In the genomic region with DNA sequence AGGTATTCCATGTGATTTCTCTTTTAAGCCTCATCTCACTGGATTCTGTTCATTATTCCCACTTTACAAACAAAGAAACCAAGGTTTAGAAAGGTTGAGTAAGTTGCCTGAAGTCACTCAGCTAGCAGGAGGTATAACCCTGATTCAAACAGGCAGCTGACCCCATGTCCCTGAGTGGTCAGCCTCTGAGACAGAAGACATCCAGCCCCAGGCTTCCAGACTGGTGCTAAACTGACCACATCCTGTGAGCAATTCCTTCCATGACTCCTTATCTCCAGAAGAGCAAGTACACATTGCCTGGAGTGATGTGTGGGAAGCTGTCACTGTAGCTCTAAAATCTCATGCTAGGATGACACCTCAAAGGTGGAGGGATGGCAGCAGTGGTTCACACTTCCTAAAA, we compare ENCODE assay signal across 11 cellular contexts. TPM values are rescaled to one million over a fixed set of nuclear protein-coding genes. Genes with fewer than 3 reads are reported as not detected.
DNase-seq lines count a peak whose midpoint lies in the region; ATAC-seq and TF ChIP-seq lines count a peak whose summit lies in the region.
"Had no signal": no experiment of that assay in that cellular context is flagged by ENCODE, and none has a peak within 500 bp of the region (broad histone marks: within the 10 kb centered on the region; RNA-seq: fewer than 3 reads in every experiment).

No MANE protein-coding gene starts in this region.

- H3K27me3 ChIP-seq in RWPE2 (ENCODE audit: insufficient read depth, poor library complexity, severe bottlenecking) (peaks cover 4% of the 10 kb centered on the region), osteoblast (ENCODE audit: insufficient read depth, low read length) (no peaks in the 10 kb centered on the region)

- H3K4me1 ChIP-seq in RWPE2 (ENCODE audit: insufficient read depth, poor library complexity, severe bottlenecking) (peaks cover 11% of the 10 kb centered on the region), osteoblast (ENCODE audit: insufficient read depth, low read length) (peaks cover 32% of the 10 kb centered on the region)

- no peaks in the 10 kb centered on the region for H4K20me1 ChIP-seq in osteoblast (ENCODE audit: insufficient read depth, low read length)

- H2AFZ ChIP-seq in osteoblast (ENCODE audit: low read length): no peak overlapping the region

- no peak for TF ChIP-seq POLR2A in erythroblast (IDR thresholded peaks at IDR 0.05; ENCODE audit: low read length)

- TF ChIP-seq CTCF in RWPE2 (IDR thresholded peaks at IDR 0.05; ENCODE audit: poor library complexity, severe bottlenecking) (no peak), osteoblast (IDR thresholded peaks at IDR 0.05; ENCODE audit: extremely low read depth, low read depth, low read length) (no peak)

- ATAC-seq in RWPE2 (ENCODE audit: low read depth) (peak; percentile 74), HG03342 (IDR thresholded peaks at IDR 0.05; ENCODE audit: unreplicated experiment) (no peak), GM19324 (IDR thresholded peaks at IDR 0.05; ENCODE audit: low FRiP score, unreplicated experiment) (no peak)
- ATAC-seq: esophagus mucosa had no signal

- peak overlapping the region; percentile 37 for H3K4me2 ChIP-seq in osteoblast (ENCODE audit: insufficient read depth, low read length)

- no peaks in the 10 kb centered on the region for H3K36me3 ChIP-seq in RWPE2 (ENCODE audit: low read depth)
- H3K36me3 ChIP-seq in osteoblast (ENCODE audit: insufficient read depth, low read length): no peaks in the 10 kb centered on the region
- H3K36me3 ChIP-seq: ascending aorta, tibial nerve had no signal

- in situ Hi-C loops in G401 (cut with HindIII; ENCODE audit: low sequenced_read_pairs): no loop called here

- H3K9me3 ChIP-seq in RWPE2 (ENCODE audit: severe bottlenecking) (no peaks in the 10 kb centered on the region), osteoblast (ENCODE audit: low read depth, low read length) (no peaks in the 10 kb centered on the region)
- H3K9me3 ChIP-seq: ascending aorta, tibial nerve had no signal

- H3K27ac ChIP-seq in RWPE2 (ENCODE audit: poor library complexity, severe bottlenecking): peak overlapping the region; percentile 50
- H3K27ac ChIP-seq in osteoblast (ENCODE audit: low read depth, low read length): peak overlapping the region; percentile 58
- H3K27ac ChIP-seq: ascending aorta, tibial nerve had no signal

- H3K79me2 ChIP-seq in osteoblast (ENCODE audit: insufficient read depth, low read length): peaks cover 8% of the 10 kb centered on the region

- H3K4me3 ChIP-seq in RWPE2 (ENCODE audit: severe bottlenecking): no peak overlapping the region
- H3K4me3 ChIP-seq in osteoblast (ENCODE audit: insufficient read depth, low read length): no peak overlapping the region
- H3K4me3 ChIP-seq: ascending aorta, tibial nerve had no signal

- DNase-seq in ELF-1 (ENCODE audit: low read depth, low spot score): peak; percentile 45
- no peak for DNase-seq in RWPE2 (ENCODE audit: low spot score)
- DNase-seq in erythroblast (lab: John Stamatoyannopoulos, UW): peak; percentile 28 to 45
- DNase-seq in osteoblast (ENCODE audit: insufficient read length, low spot score, missing footprints): peak; percentile 95
- DNase-seq in NCI-H1417 (lab: John Stamatoyannopoulos, UW): no peak
- DNase-seq in G401 (ENCODE audit: low spot score): no peak

RNA-seq across cellular contexts. Expression of gene PLPP4, which starts 3.7 kb away (rescaled TPM):
- 8.0 and 16.5 TPM in 2 replicates for total RNA-seq in osteoblast
- not detected in 2 replicates for total RNA-seq in G401 (2014; rRNA removed; shearing (Covaris generic))
- total RNA-seq: ascending aorta, esophagus mucosa, tibial nerve had no signal

Comparison
In these comparisons a context has a peak if more than half of its experiments do, and no peak if none do; other contexts are left out.
1. DNase-seq: peak in ELF-1 (single experiment), erythroblast (2 of 2) and osteoblast (single experiment); none in RWPE2 (single experiment), NCI-H1417 (0 of 3) and G401 (single experiment).